ENCODE assay signal across 8 cellular contexts in genomic region chr15:31870336-31871158, GRCh38. TPM values are rescaled to one million over a fixed set of nuclear protein-coding genes. Genes with fewer than 3 reads are reported as not detected.
DNase-seq lines count a peak whose midpoint lies in the region; ATAC-seq, FAIRE-seq and TF ChIP-seq lines count a peak whose summit lies in the region.

TSS of gene OTUD7A (minus strand) at chr15:31870673.

- H3K36me3 ChIP-seq in gastroesophageal sphincter (no peaks in the 10 kb centered on the region), neutrophil (no peaks in the 10 kb centered on the region)

- TF ChIP-seq CTCF in gastroesophageal sphincter (IDR thresholded peaks at IDR 0.05): peak in 2 of 4 experiments; percentile 9 to 42
- no peak for TF ChIP-seq CTCF in neutrophil (IDR thresholded peaks at IDR 0.05)

- H3K4me3 ChIP-seq in gastroesophageal sphincter: peak within 1 kb of the TSS; percentile 69 to 72
- peak within 1 kb of the TSS; percentile 55 to 56 for H3K4me3 ChIP-seq in neutrophil (ENCODE audit: low read depth in 1 of 2, low read length in 1 of 2)

- ATAC-seq in gastroesophageal sphincter: peak; percentile 94

- WGBS in gastroesophageal sphincter (ENCODE audit: low coverage in 1 of 2), 2 donors: 0 to 3% methylated on average over 5 to 6 of the region's 120 CpGs

- no peak for TF ChIP-seq EP300 in gastroesophageal sphincter (IDR thresholded peaks at IDR 0.05)

- H3K27me3 ChIP-seq in gastroesophageal sphincter (no peaks in the 10 kb centered on the region), neutrophil (peaks cover 90% of the 10 kb centered on the region)

- H3K9me3 ChIP-seq in gastroesophageal sphincter (no peaks in the 10 kb centered on the region), neutrophil (peaks cover 4% of the 10 kb centered on the region)

- DNase-seq in EH (ENCODE audit: low read depth) (peak; percentile 71), H54 (ENCODE audit: insufficient read length, low spot score) (peak; percentile 55), M059J (ENCODE audit: low read depth) (peak; percentile 56), SHP77 treated with DMSO at 0.1 percent for 48 hours (lab: John Stamatoyannopoulos, UW) (peak; percentile 45), stromal cell of bone marrow (ENCODE audit: low read depth) (peak; percentile 54)
- peak; percentile 61 to 84 (median 69) for DNase-seq in activated naive CD4-positive, alpha-beta T cell (lab: John Stamatoyannopoulos, UW)

- H3K27ac ChIP-seq in gastroesophageal sphincter (peak within 1 kb of the TSS; percentile 47 to 90 (median 86)), neutrophil (no peak within 1 kb of the TSS)

- H3K4me1 ChIP-seq in gastroesophageal sphincter: peaks cover 0 to 27% (median 0%) of the 10 kb centered on the region in 3 donors
- peaks cover 6 to 13% of the 10 kb centered on the region in 2 experiments for H3K4me1 ChIP-seq in neutrophil (ENCODE audit: control insufficient read depth in 1 of 2, insufficient read depth in 1 of 2, low read depth in 1 of 2, low read length in 1 of 2)

- TF ChIP-seq POLR2A in H54 (IDR thresholded peaks at IDR 0.05; ENCODE audit: low read depth, low read length) (no peak), gastroesophageal sphincter (IDR thresholded peaks at IDR 0.05) (peak in 1 of 2 donors; percentile 20)

- FAIRE-seq in H54 (lab: Jason Lieb, UNC): no peak

RNA-seq across cellular contexts. Expression of gene OTUD7A, which starts in this region (rescaled TPM):
- 0.05 TPM in 1 of 2 replicates, not detected in the other for total RNA-seq in M059J (2014; rRNA removed; shearing (Covaris generic))
- total RNA-seq in gastroesophageal sphincter: 1 to 10 TPM; 2.0 to 8.0 (median 6.7) TPM

Comparison
In these comparisons a context has a peak if more than half of its experiments do, and no peak if none do; other contexts are left out.
1. Peak in DNase-seq in M059J; RNA of the gene not detected or under 1 TPM.